3 cellular contexts compared by ENCODE assay signal in the genomic region with DNA sequence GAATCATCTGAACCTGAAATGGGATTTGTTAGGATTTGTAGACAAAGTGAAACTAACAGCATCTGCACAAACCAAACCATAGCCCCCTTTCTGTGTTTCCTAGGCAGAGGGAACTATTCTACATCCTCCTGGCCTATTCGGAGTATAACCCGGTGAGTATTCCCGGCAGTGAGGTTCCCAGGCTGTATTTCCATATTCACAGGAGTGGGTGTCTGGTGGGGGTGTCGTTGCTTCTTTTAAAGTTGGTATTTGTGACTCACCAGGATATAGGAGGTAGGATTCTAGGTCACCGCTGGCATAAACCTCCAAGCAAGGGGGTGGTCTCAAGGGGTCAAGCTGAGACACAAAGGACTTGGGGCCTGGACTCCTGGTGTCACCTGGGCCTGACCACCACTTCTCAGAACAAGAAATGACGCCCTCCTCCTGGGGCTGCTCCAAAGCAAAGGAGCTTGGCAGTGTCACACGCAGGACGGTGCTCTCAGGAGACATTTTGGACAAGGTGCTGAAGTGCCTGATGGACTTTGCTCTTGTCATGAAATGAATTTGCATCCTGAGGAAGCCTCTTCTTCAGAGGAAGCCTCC. TPM values are rescaled to one million over a fixed set of nuclear protein-coding genes. Genes with fewer than 3 reads are reported as not detected.
"Had no signal": no experiment of that assay in that cellular context is flagged by ENCODE, and none has a peak within 500 bp of the region (broad histone marks: within the 10 kb centered on the region; RNA-seq: fewer than 3 reads in every experiment).

No MANE protein-coding gene starts in this region.

RNA-seq across cellular contexts. Expression of a gene that starts 19.4 kb away (rescaled TPM):
- total RNA-seq: glomerular endothelial cell, lung microvascular endothelial cell, right atrium auricular region had no signal
